ENCODE assay signal across 8 cellular contexts in genomic region chr15:72685301-72685924, GRCh38. TPM values are rescaled to one million over a fixed set of nuclear protein-coding genes. Genes with fewer than 3 reads are reported as not detected.
DNase-seq lines count a peak whose midpoint lies in the region; ATAC-seq and TF ChIP-seq lines count a peak whose summit lies in the region.

No MANE protein-coding gene starts in this region.

- intact Hi-C loops in breast epithelium (cut with DNase I; ENCODE audit: low total_unique reads): no loop called here

- no peak for TF ChIP-seq CTCF in HL-60 (IDR thresholded peaks at IDR 0.05; ENCODE audit: insufficient read depth, low read length)
- peak in 2 of 3 donors; percentile 11 to 19 for TF ChIP-seq CTCF in breast epithelium (IDR thresholded peaks at IDR 0.05)

- no peak for TF ChIP-seq POLR2A in breast epithelium (IDR thresholded peaks at IDR 0.05)

- in situ Hi-C loops in ACHN (cut with HindIII; ENCODE audit: low pct_ligation_motif_present, low pct_unique_long_range_greater_than_20kb, low sequenced_read_pairs): no loop called here

- H3K36me3 ChIP-seq in breast epithelium: no peaks in the 10 kb centered on the region

- H3K4me1 ChIP-seq in breast epithelium (no peaks in the 10 kb centered on the region), mononuclear cell (ENCODE audit: insufficient read depth, low read length) (peaks cover 16% of the 10 kb centered on the region)

- no peaks in the 10 kb centered on the region for H3K9me3 ChIP-seq in breast epithelium
- no peaks in the 10 kb centered on the region for H3K9me3 ChIP-seq in mononuclear cell (ENCODE audit: low read depth, low read length)

- DNase-seq in ACHN: peak; percentile 28
- peak in 1 of 2 experiments; percentile 5 for DNase-seq in HL-60 (ENCODE audit: low read depth in 1 of 2, low spot score in 1 of 2)
- no peak for DNase-seq in breast epithelium (ENCODE audit: low spot score in 2 of 2)
- no peak for DNase-seq in LoVo (ENCODE audit: low spot score)

- peak overlapping the region; percentile 88 for H3K27ac ChIP-seq in HL-60 (replicated peaks)
- H3K27ac ChIP-seq in breast epithelium: peak overlapping the region; percentile 91 to 97

- ATAC-seq in GM19452 (IDR thresholded peaks at IDR 0.05; ENCODE audit: unreplicated experiment) (no peak), HG02759 (IDR thresholded peaks at IDR 0.05; ENCODE audit: unreplicated experiment) (no peak), GM18519 (IDR thresholded peaks at IDR 0.05; ENCODE audit: low FRiP score, unreplicated experiment) (no peak)

- peak overlapping the region; percentile 85 for H3K4me3 ChIP-seq in HL-60 (replicated peaks; ENCODE audit: insufficient read depth, low read length)
- H3K4me3 ChIP-seq in breast epithelium: peak overlapping the region; percentile 61 to 78 (median 74)
- peak overlapping the region; percentile 74 for H3K4me3 ChIP-seq in mononuclear cell (ENCODE audit: low read length)

- H3K27me3 ChIP-seq in HL-60 (ENCODE audit: insufficient read depth, poor library complexity, severe bottlenecking): no peaks in the 10 kb centered on the region
- no peaks in the 10 kb centered on the region for H3K27me3 ChIP-seq in breast epithelium
- no peaks in the 10 kb centered on the region for H3K27me3 ChIP-seq in mononuclear cell (ENCODE audit: insufficient read depth, low read length)

RNA-seq across cellular contexts. Expression of gene HIGD2B, which starts 0.6 kb away (rescaled TPM):
- total RNA-seq in breast epithelium: not detected
- 0.63 TPM for total RNA-seq in mononuclear cell

RNA-seq across cellular contexts. Expression of gene BBS4, which starts 0.6 kb away (rescaled TPM):
- total RNA-seq in breast epithelium (10 to 100 TPM; 18.9 to 74.9 (median 51.1) TPM), mononuclear cell (6.4 TPM)

RNA-seq across cellular contexts. Expression of gene GOLGA6B, which starts 30.9 kb away (rescaled TPM):
- total RNA-seq in breast epithelium (not detected), mononuclear cell (not detected)
